In genomic region chr15:66836476-66837030, GRCh38 we compare ENCODE assay signal across 2 cellular contexts.
TF ChIP-seq lines count a peak whose summit lies in the region.

No MANE protein-coding gene starts in this region.

TF ChIP-seq in IMR-90, 13 proteins besides CTCF, POLR2A, EP300 and RAD21:
- TF ChIP-seq MAFK (IDR thresholded peaks at IDR 0.05; ENCODE audit: low read depth, low read length) (no peak), SMC3 (IDR thresholded peaks at IDR 0.05; ENCODE audit: low read depth, low read length) (no peak), MXI1 (IDR thresholded peaks at IDR 0.05; ENCODE audit: borderline replicate concordance, low read depth, low read length) (no peak), RCOR1 (IDR thresholded peaks at IDR 0.05; ENCODE audit: insufficient replicate concordance, low read length) (no peak), FOS (IDR thresholded peaks at IDR 0.05; ENCODE audit: low read depth, low read length) (no peak), MAZ (IDR thresholded peaks at IDR 0.05; ENCODE audit: borderline replicate concordance, low read depth, low read length) (no peak)

TF ChIP-seq in H1, 55 proteins besides CTCF, POLR2A, EP300 and RAD21:
- TF ChIP-seq BCL11A (IDR thresholded peaks at IDR 0.05; ENCODE audit: low read depth in 2 of 2, low read length in 2 of 2) (no peak), TCF12 (IDR thresholded peaks at IDR 0.05; ENCODE audit: low read depth, low read length) (no peak)
